ENCODE assay signal across 20 cellular contexts in the genomic region with DNA sequence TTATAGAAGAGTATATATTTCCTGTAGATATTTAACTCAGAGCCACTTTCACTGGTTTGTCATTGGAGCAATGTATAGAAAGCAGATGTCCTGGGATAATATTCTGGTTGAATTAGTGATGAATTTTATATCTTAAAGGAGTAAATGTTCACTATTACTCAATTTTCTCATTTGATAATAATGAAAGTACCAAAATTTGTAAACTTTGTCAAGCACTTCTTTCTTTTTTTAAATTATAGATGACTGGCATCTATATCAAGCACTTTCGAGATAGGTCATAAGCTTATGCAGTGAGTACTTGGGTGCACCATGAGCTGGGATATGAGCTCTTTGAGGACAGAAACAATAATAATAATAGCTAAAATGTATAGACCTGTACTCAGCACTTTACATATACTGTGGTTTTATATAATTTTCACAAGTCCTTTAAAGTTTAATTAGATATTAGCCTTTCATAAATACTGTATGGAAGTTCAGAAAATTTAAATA. TPM values are rescaled to one million over a fixed set of nuclear protein-coding genes. Genes with fewer than 3 reads are reported as not detected.
DNase-seq lines count a peak whose midpoint lies in the region; ATAC-seq and FAIRE-seq lines count a peak whose summit lies in the region.
"Had no signal": no experiment of that assay in that cellular context is flagged by ENCODE, and none has a peak within 500 bp of the region (broad histone marks: within the 10 kb centered on the region; RNA-seq: fewer than 3 reads in every experiment).

No MANE protein-coding gene starts in this region.

- H3K27me3 Mint-ChIP-seq in T-helper 17 cell, result no peaks in the 10 kb centered on the region
- H3K27me3 Mint-ChIP-seq: B cell; CD4-positive, alpha-beta memory T cell had no signal

- peaks cover 42% of the 10 kb centered on the region for H3K4me1 Mint-ChIP-seq in T-helper 17 cell
- peaks cover 46% of the 10 kb centered on the region for H3K4me1 Mint-ChIP-seq in stimulated activated effector memory CD8-positive, alpha-beta T cell treated with anti-CD3 and anti-CD28 coated beads, Interleukin-12 subunit alpha, Interleukin-12 subunit beta, amount 100 ng/mL, for 72 hours

- H3K9me3 Mint-ChIP-seq in stimulated activated effector memory CD8-positive, alpha-beta T cell treated with anti-CD3 and anti-CD28 coated beads, Interleukin-12 subunit alpha, Interleukin-12 subunit beta, amount 100 ng/mL, for 72 hours, result no peaks in the 10 kb centered on the region
- H3K9me3 Mint-ChIP-seq: CD4-positive, alpha-beta memory T cell; HFFc6 had no signal

- H3K4me3 Mint-ChIP-seq in T-helper 17 cell, result no peak overlapping the region
- no peak overlapping the region for H3K4me3 Mint-ChIP-seq in stimulated activated effector memory CD8-positive, alpha-beta T cell treated with anti-CD3 and anti-CD28 coated beads, Interleukin-12 subunit alpha, Interleukin-12 subunit beta, amount 100 ng/mL, for 72 hours
- H3K4me3 Mint-ChIP-seq: B cell, CD14-positive monocyte, HFFc6 had no signal

- ATAC-seq in T-helper 17 cell, result no peak
- peak; percentile 81 for ATAC-seq in stimulated activated effector memory CD8-positive, alpha-beta T cell treated with anti-CD3 and anti-CD28 coated beads, Interleukin-12 subunit alpha, Interleukin-12 subunit beta, amount 100 ng/mL, for 72 hours

- peaks cover 4% of the 10 kb centered on the region for H3K36me3 Mint-ChIP-seq in T-helper 17 cell (ENCODE audit: low read depth)
- H3K36me3 Mint-ChIP-seq in stimulated activated effector memory CD8-positive, alpha-beta T cell treated with anti-CD3 and anti-CD28 coated beads, Interleukin-12 subunit alpha, Interleukin-12 subunit beta, amount 100 ng/mL, for 72 hours, result peaks cover 63% of the 10 kb centered on the region

- H3K9me3 ChIP-seq in BLaER1 (peaks cover 7% of the 10 kb centered on the region; the same call in 1 of the 2 replicates), T-helper 17 cell (ENCODE audit: control insufficient read depth, low read length, poor library complexity, severe bottlenecking) (no peaks in the 10 kb centered on the region)
- H3K9me3 ChIP-seq: HAP-1 had no signal

- H3K4me3 ChIP-seq in BLaER1, result no peak overlapping the region
- H3K4me3 ChIP-seq: BLaER1 treated with 17β-estradiol and CSF1 and Interleukin-3, amounts not matched to agents 10 nM and 100 nM; HAP-1 had no signal

- H4K20me1 ChIP-seq in BLaER1, result peaks cover 87% of the 10 kb centered on the region

- H3K9ac ChIP-seq in BLaER1, result no peak overlapping the region
- H3K9ac ChIP-seq: BLaER1 treated with 17β-estradiol and CSF1 and Interleukin-3, amounts not matched to agents 10 nM and 100 nM had no signal

- H3K36me3 ChIP-seq in BLaER1, result peaks cover 63% of the 10 kb centered on the region

- peak overlapping the region; percentile 20; the same call in 1 of the 2 replicates for H3K4me2 ChIP-seq in BLaER1

- no peaks in the 10 kb centered on the region for H3K27me3 ChIP-seq in BLaER1
- H3K27me3 ChIP-seq: BLaER1 treated with 17β-estradiol and CSF1 and Interleukin-3, amounts not matched to agents 10 nM and 100 nM had no signal

- peak overlapping the region; percentile 84 for H3K27ac Mint-ChIP-seq in T-helper 17 cell
- peak overlapping the region; percentile 7 for H3K27ac Mint-ChIP-seq in stimulated activated effector memory CD8-positive, alpha-beta T cell treated with anti-CD3 and anti-CD28 coated beads, Interleukin-12 subunit alpha, Interleukin-12 subunit beta, amount 100 ng/mL, for 72 hours
- H3K27ac Mint-ChIP-seq: B cell, HFFc6 had no signal

- H3K27ac ChIP-seq in BLaER1, result no peak overlapping the region
- H3K27ac ChIP-seq: BLaER1 treated with 17β-estradiol and CSF1 and Interleukin-3, amounts not matched to agents 10 nM and 100 nM had no signal

- H3K4me1 ChIP-seq in BLaER1, result peaks cover 14% of the 10 kb centered on the region

- FAIRE-seq in A204.1 (lab: Jason Lieb, UNC), result peak; percentile 19
- FAIRE-seq: GM12892, H54 had no signal

- DNase-seq in T-helper 17 cell (no peak), amniotic stem cell (lab: John Stamatoyannopoulos, UW) (no peak), NCI-H1417 treated with DMSO at 0.1 percent for 48 hours (lab: John Stamatoyannopoulos, UW) (no peak)
- no peak for DNase-seq in stimulated activated effector memory CD8-positive, alpha-beta T cell treated with anti-CD3 and anti-CD28 coated beads, Interleukin-12 subunit alpha, Interleukin-12 subunit beta, amount 100 ng/mL, for 72 hours (ENCODE audit: low spot score in 2 of 2)
- DNase-seq: Calu3; CD4-positive, alpha-beta memory T cell; COR-L47; DMS53; DMS79 treated with DMSO at 0.1 percent for 48 hours; GF-D8; GOT3; HFFc6 had no signal

RNA-seq across cellular contexts. Expression of a gene that starts 11.3 kb away (rescaled TPM):
- total RNA-seq in T-helper 17 cell, result 10 to 100 TPM; 19.6 to 20.6 TPM
